Comparison of ENCODE assay signal across 26 cellular contexts in the genomic region with DNA sequence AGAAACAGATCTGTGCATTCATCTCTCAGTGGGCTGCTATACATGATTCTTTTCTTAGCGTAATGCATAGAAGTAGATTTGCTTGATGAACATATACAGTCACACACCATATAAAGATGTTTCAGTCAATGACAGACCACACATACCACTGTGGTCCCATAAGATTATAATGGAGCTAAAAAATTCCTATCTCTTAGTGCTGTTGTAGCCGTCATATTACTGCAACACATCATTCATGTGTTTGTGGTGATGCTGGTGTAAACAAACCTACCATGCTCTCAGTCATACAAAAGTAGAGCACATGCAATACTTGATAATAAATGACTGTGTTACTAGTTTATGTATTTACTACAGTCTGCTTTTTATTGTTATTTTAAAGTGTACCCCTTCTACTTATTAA.
"Had no signal": no experiment of that assay in that cellular context is flagged by ENCODE, and none has a peak within 500 bp of the region (broad histone marks: within the 10 kb centered on the region; RNA-seq: fewer than 3 reads in every experiment).

No MANE protein-coding gene starts in this region.

- H3K27me3 Mint-ChIP-seq: activated B cell treated with CpG ODN at 0.5 μM for 24 hours; activated CD4-positive, alpha-beta T cell treated with anti-CD3 and anti-CD28 coated beads for 36 hours; activated naive CD8-positive, alpha-beta T cell treated with anti-CD3 and anti-CD28 coated beads, Interleukin-2, amount 10 ng/mL, durations not matched to agents 7 days and 5 days; dendritic cell treated with granulocyte-macrophage colony-stimulating factor and Interleukin-4, amounts not matched to agents 40 ng/mL and 50 ng/mL, for 4 days; naive thymus-derived CD8-positive, alpha-beta T cell; stimulated activated naive CD8-positive, alpha-beta T cell treated with anti-CD3 and anti-CD28 coated beads, Interleukin-15, Interleukin-2, amounts not matched to agents 100 ng/mL and 50 ng/mL, for 24 hours had no signal

- H3K9me3 ChIP-seq: esophagus muscularis mucosa, pancreas, psoas muscle, right atrium auricular region, tibial artery had no signal

- H3K36me3 ChIP-seq: esophagus muscularis mucosa, left lung, pancreas, right atrium auricular region, tibial artery had no signal

- H3K27ac Mint-ChIP-seq: activated B cell treated with CpG ODN at 0.5 μM for 24 hours; activated CD4-positive, alpha-beta T cell treated with anti-CD3 and anti-CD28 coated beads for 36 hours; activated naive CD4-positive, alpha-beta T cell treated with anti-CD3 and anti-CD28 coated beads for 36 hours; dendritic cell treated with granulocyte-macrophage colony-stimulating factor and Interleukin-4, amounts not matched to agents 40 ng/mL and 50 ng/mL, for 4 days; stimulated activated naive CD8-positive, alpha-beta T cell treated with anti-CD3 and anti-CD28 coated beads, Interleukin-15, Interleukin-2, amounts not matched to agents 100 ng/mL and 50 ng/mL, for 24 hours had no signal

- H3K27me3 ChIP-seq: esophagus muscularis mucosa, hepatocyte, left lung, pancreas, right atrium auricular region, tibial artery had no signal

- ATAC-seq: activated CD4-positive, alpha-beta T cell treated with anti-CD3 and anti-CD28 coated beads for 36 hours; left lung; naive thymus-derived CD8-positive, alpha-beta T cell; pancreas; psoas muscle had no signal

- DNase-seq: activated B cell treated with CpG ODN at 0.5 μM for 24 hours; activated CD4-positive, alpha-beta T cell treated with anti-CD3 and anti-CD28 coated beads for 36 hours; activated CD4-positive, alpha-beta T cell treated with anti-CD3 and anti-CD28 coated beads, Interleukin-2, amount 50 U/mL, for 4 hours; activated CD8-positive, alpha-beta memory T cell treated with anti-CD3 and anti-CD28 coated beads, Interleukin-2, amount 50 U/mL, for 48 hours; activated effector memory CD4-positive, alpha-beta T cell treated with Interleukin-2 at 50 U/mL for 16 hours; activated naive CD4-positive, alpha-beta T cell treated with anti-CD3 and anti-CD28 coated beads for 36 hours; activated naive CD8-positive, alpha-beta T cell treated with anti-CD3 and anti-CD28 coated beads, Interleukin-2, amount 10 ng/mL, durations not matched to agents 7 days and 5 days; activated T-cell treated with anti-CD3 and anti-CD28 coated beads, Interleukin-2, amount 50 U/mL, for 48 hours; amygdala; effector CD4-positive, alpha-beta T cell; glutamatergic neuron; kidney glomerular epithelial cell; left lung; naive thymus-derived CD8-positive, alpha-beta T cell; pancreas; psoas muscle; stimulated activated CD4-positive, alpha-beta T cell treated with anti-CD3 and anti-CD28 coated beads, Interleukin-4, amount 100 ng/mL, for 4 hours; T1000; tibial artery had no signal

- H3K27ac ChIP-seq: esophagus muscularis mucosa, hepatocyte, pancreas, psoas muscle, right atrium auricular region, tibial artery had no signal

- H3K4me3 Mint-ChIP-seq: activated B cell treated with CpG ODN at 0.5 μM for 24 hours; activated CD4-positive, alpha-beta T cell treated with anti-CD3 and anti-CD28 coated beads for 36 hours; activated naive CD4-positive, alpha-beta T cell treated with anti-CD3 and anti-CD28 coated beads for 36 hours; activated naive CD8-positive, alpha-beta T cell treated with anti-CD3 and anti-CD28 coated beads, Interleukin-2, amount 10 ng/mL, durations not matched to agents 7 days and 5 days; dendritic cell treated with granulocyte-macrophage colony-stimulating factor and Interleukin-4, amounts not matched to agents 40 ng/mL and 50 ng/mL, for 4 days; mesothelial cell of epicardium; naive thymus-derived CD8-positive, alpha-beta T cell; stimulated activated naive CD8-positive, alpha-beta T cell treated with anti-CD3 and anti-CD28 coated beads, Interleukin-15, Interleukin-2, amounts not matched to agents 100 ng/mL and 50 ng/mL, for 24 hours; T-helper 1 cell treated with Interleukin-12 subunit alpha and Interleukin-12 subunit beta and Interleukin-4 antibody, amounts not matched to agents 30 μg/mL and 1 μg/mL, for 36 hours had no signal

- H3K4me3 ChIP-seq: esophagus muscularis mucosa, hepatocyte, left lung, pancreas, psoas muscle, right atrium auricular region, tibial artery had no signal
